10 cellular contexts compared by ENCODE assay signal in genomic region chr9:98706651-98707103, GRCh38. TPM values are rescaled to one million over a fixed set of nuclear protein-coding genes. Genes with fewer than 3 reads are reported as not detected.
DNase-seq lines count a peak whose midpoint lies in the region; ATAC-seq and TF ChIP-seq lines count a peak whose summit lies in the region.
"Had no signal": no experiment of that assay in that cellular context is flagged by ENCODE, and none has a peak within 500 bp of the region (broad histone marks: within the 10 kb centered on the region; RNA-seq: fewer than 3 reads in every experiment).

No MANE protein-coding gene starts in this region.

- H3K9me3 Mint-ChIP-seq in CD14-positive monocyte (peaks cover 0 to 16% (median 4%) of the 10 kb centered on the region in 7 donors), T-cell (no peaks in the 10 kb centered on the region)
- H3K9me3 Mint-ChIP-seq: activated CD4-positive, alpha-beta T cell treated with anti-CD3 and anti-CD28 coated beads, Interleukin-2, amount 10 ng/mL, durations not matched to agents 7 days and 5 days; stimulated activated naive CD8-positive, alpha-beta T cell treated with anti-CD3 and anti-CD28 coated beads, Interleukin-15, amount 100 ng/mL, for 72 hours had no signal

- H3K4me1 ChIP-seq in adipocyte (ENCODE audit: control insufficient read depth, insufficient read depth, low read length): peaks cover 5% of the 10 kb centered on the region

- H3K4me1 Mint-ChIP-seq in CD14-positive monocyte: peaks cover 9% of the 10 kb centered on the region
- peaks cover 0 to 11% (median 4%) of the 10 kb centered on the region in 3 donors for H3K4me1 Mint-ChIP-seq in T-cell
- H3K4me1 Mint-ChIP-seq: activated CD4-positive, alpha-beta T cell treated with anti-CD3 and anti-CD28 coated beads, Interleukin-2, amount 10 ng/mL, durations not matched to agents 7 days and 5 days; stimulated activated naive CD8-positive, alpha-beta T cell treated with anti-CD3 and anti-CD28 coated beads, Interleukin-15, amount 100 ng/mL, for 72 hours had no signal

- H3K36me3 Mint-ChIP-seq in CD14-positive monocyte (no peaks in the 10 kb centered on the region), T-cell (no peaks in the 10 kb centered on the region)

- ATAC-seq in GM21526 (IDR thresholded peaks at IDR 0.05; ENCODE audit: low FRiP score, unreplicated experiment): no peak
- no peak for ATAC-seq in T-cell (replicated peaks in 1 of 4)

- no peaks in the 10 kb centered on the region for H3K36me3 ChIP-seq in adipocyte (ENCODE audit: control insufficient read depth, insufficient read depth, low read length, severe bottlenecking)

- TF ChIP-seq CTCF in CD14-positive monocyte (IDR thresholded peaks at IDR 0.05): no peak

- H3K9me3 ChIP-seq in adipocyte (ENCODE audit: control insufficient read depth, low read length): no peaks in the 10 kb centered on the region

- peak overlapping the region; percentile 68 for H3K4me3 ChIP-seq in adipocyte (ENCODE audit: low read length)

- POLR2A ChIA-PET in T-cell (lab: Charles Lee): no interaction called here

- CTCF ChIA-PET in T-cell (lab: Charles Lee): no interaction called here

- H3K27ac Mint-ChIP-seq in CD14-positive monocyte (no peak overlapping the region), T-cell (no peak overlapping the region)
- H3K27ac Mint-ChIP-seq: activated CD4-positive, alpha-beta T cell treated with anti-CD3 and anti-CD28 coated beads, Interleukin-2, amount 10 ng/mL, durations not matched to agents 7 days and 5 days; stimulated activated naive CD8-positive, alpha-beta T cell treated with anti-CD3 and anti-CD28 coated beads, Interleukin-15, amount 100 ng/mL, for 72 hours had no signal

- DNase-seq in Ammon's horn (ENCODE audit: low spot score) (peak; percentile 16), GM03348 (ENCODE audit: low spot score) (peak; percentile 65), adipocyte (ENCODE audit: low read depth) (peak; percentile 16), kidney tubule cell (ENCODE audit: low spot score) (peak; percentile 40), CD14-positive monocyte (ENCODE audit: low spot score) (no peak), hepatic stellate cell (ENCODE audit: low spot score) (no peak), T-cell (no peak)

- peak overlapping the region in 1 of 2 donors; percentile 67 for H3K4me3 Mint-ChIP-seq in CD14-positive monocyte
- H3K4me3 Mint-ChIP-seq in T-cell: peak overlapping the region in 1 of 3 donors; percentile 44
- H3K4me3 Mint-ChIP-seq: activated CD4-positive, alpha-beta T cell treated with anti-CD3 and anti-CD28 coated beads, Interleukin-2, amount 10 ng/mL, durations not matched to agents 7 days and 5 days had no signal

- H3K27me3 Mint-ChIP-seq in CD14-positive monocyte (ENCODE audit: low read depth in 3 of 3) (peaks cover 70 to 85% (median 70%) of the 10 kb centered on the region in 3 donors), T-cell (peaks cover 55 to 68% of the 10 kb centered on the region in 2 donors)

- intact Hi-C loops in CD14-positive monocyte (cut with micrococcal nuclease): no loop called here

- peaks cover 40% of the 10 kb centered on the region for H3K27me3 ChIP-seq in adipocyte (replicated peaks; ENCODE audit: control insufficient read depth, insufficient read depth, low read length)

- no peak overlapping the region for H3K9ac ChIP-seq in adipocyte (ENCODE audit: low read length)

RNA-seq across cellular contexts. Expression of gene GABBR2, which starts 2.1 kb away (rescaled TPM):
- polyA plus RNA-seq in CD14-positive monocyte: not detected
- under 1 TPM in 1 of 5 donors, not detected in 4; 0.03 TPM for total RNA-seq in T-cell
- total RNA-seq: activated CD4-positive, alpha-beta T cell treated with anti-CD3 and anti-CD28 coated beads, Interleukin-2, amount 10 ng/mL, durations not matched to agents 7 days and 5 days had no signal

Comparison
In these comparisons a context has a peak if more than half of its experiments do, and no peak if none do; other contexts are left out.
1. DNase-seq: peak in Ammon's horn (single experiment), GM03348 (single experiment), adipocyte (single experiment) and kidney tubule cell (single experiment); none in CD14-positive monocyte (single experiment), hepatic stellate cell (single experiment) and T-cell (0 of 34).